In genomic region chr4:55398966-55399365, GRCh38 we compare ENCODE assay signal across 8 cellular contexts. TPM values are rescaled to one million over a fixed set of nuclear protein-coding genes. Genes with fewer than 3 reads are reported as not detected.
DNase-seq lines count a peak whose midpoint lies in the region; TF ChIP-seq lines count a peak whose summit lies in the region.

No MANE protein-coding gene starts in this region.

- H3K4me1 Mint-ChIP-seq in Caco-2 (ENCODE audit: low read depth, unreplicated experiment) (peaks cover 30% of the 10 kb centered on the region), osteocyte (ENCODE audit: unreplicated experiment) (peaks cover 49% of the 10 kb centered on the region)

- H3K36me3 ChIP-seq in Caco-2 (ENCODE audit: control insufficient read depth, insufficient read depth, low read length) = no peaks in the 10 kb centered on the region
- H3K36me3 ChIP-seq in H7 (replicated peaks; ENCODE audit: control insufficient read depth, insufficient read depth, low read length) = peaks cover 2% of the 10 kb centered on the region

- no peaks in the 10 kb centered on the region for H3K9me3 ChIP-seq in Caco-2

- H3K9me3 Mint-ChIP-seq in Caco-2 (ENCODE audit: unreplicated experiment) (no peaks in the 10 kb centered on the region), osteocyte (ENCODE audit: unreplicated experiment) (no peaks in the 10 kb centered on the region)

- DNase-seq in Caco-2 (no peak), NAMALWA (ENCODE audit: low spot score) (peak; percentile 15), dermis blood vessel endothelial cell (peak; percentile 39), osteocyte (ENCODE audit: extremely low spot score, unreplicated experiment) (no peak), cerebellar cortex (ENCODE audit: low spot score) (no peak), SIG-M5 (lab: John Stamatoyannopoulos, UW) (no peak), H7 (no peak)
- DNase-seq in activated effector memory CD4-positive, alpha-beta T cell treated with Interleukin-2 at 50 U/mL for 16 hours = no peak

- TF ChIP-seq CTCF in Caco-2 (IDR thresholded peaks at IDR 0.05; ENCODE audit: insufficient read depth in 1 of 2, low read depth in 1 of 2, low read length in 1 of 2, severe bottlenecking in 1 of 2, unreplicated experiment in 1 of 2) = no peak
- no peak for TF ChIP-seq CTCF in osteocyte (IDR thresholded peaks at IDR 0.05)

- intact Hi-C loops in Caco-2 (cut with micrococcal nuclease; ENCODE audit: unreplicated experiment) = no loop called here

- no TSS peak for BruUV-seq in Caco-2 (replicated peaks; lab: Mats Ljungman, UMichigan)

- no peaks in the 10 kb centered on the region for H3K27me3 ChIP-seq in Caco-2 (replicated peaks; ENCODE audit: control insufficient read depth, insufficient read depth, low read length)
- H3K27me3 ChIP-seq in H7 (ENCODE audit: control insufficient read depth, insufficient read depth, low read length) = no peaks in the 10 kb centered on the region

- H3K36me3 Mint-ChIP-seq in Caco-2 (ENCODE audit: insufficient read depth, unreplicated experiment) (peaks cover 64% of the 10 kb centered on the region), osteocyte (ENCODE audit: unreplicated experiment) (peaks cover 23% of the 10 kb centered on the region)

- CTCF ChIA-PET in Caco-2 (lab: Charles Lee) = no interaction called here

- H3K4me1 ChIP-seq in Caco-2 = peaks cover 15% of the 10 kb centered on the region; the same call in 1 of the 2 replicates

- peak overlapping the region; percentile 91 for H3K27ac Mint-ChIP-seq in Caco-2 (ENCODE audit: unreplicated experiment)
- peak overlapping the region; percentile 97 for H3K27ac Mint-ChIP-seq in osteocyte (ENCODE audit: unreplicated experiment)

- POLR2A ChIA-PET in Caco-2 (lab: Charles Lee) = interaction anchor here (0.6 kb wide), 1 partner anchor 38 kb away, joined by 8 read pairs; no protein-coding TSS in a partner anchor

- H3K4me3 Mint-ChIP-seq in Caco-2 (ENCODE audit: unreplicated experiment) (peak overlapping the region; percentile 91), osteocyte (ENCODE audit: unreplicated experiment) (peak overlapping the region; percentile 96)

- H3K27me3 Mint-ChIP-seq in Caco-2 (ENCODE audit: insufficient read depth, unreplicated experiment) = no peaks in the 10 kb centered on the region
- H3K27me3 Mint-ChIP-seq in osteocyte (ENCODE audit: unreplicated experiment) = no peaks in the 10 kb centered on the region

- no peak overlapping the region for H3K4me3 ChIP-seq in Caco-2 (ENCODE audit: low read depth, low read length)
- H3K4me3 ChIP-seq in H7 (ENCODE audit: insufficient read depth, low read depth, low read length) = no peak overlapping the region

RNA-seq across cellular contexts. Expression of gene TMEM165, which starts 3.2 kb away (rescaled TPM):
- 90.4 and 91.9 TPM in 2 replicates for total RNA-seq in Caco-2 (2022)
- total RNA-seq in dermis blood vessel endothelial cell = 129 and 169 TPM in 2 replicates
- total RNA-seq in osteocyte = 95.5 and 102 TPM in 2 replicates
- 84.0 and 88.0 TPM in 2 replicates for total RNA-seq in H7 (2014; rRNA removed; shearing (Covaris generic))

RNA-seq across cellular contexts. Expression of gene SRD5A3, which starts 52.9 kb away (rescaled TPM):
- 22.6 and 26.9 TPM in 2 replicates for total RNA-seq in Caco-2 (2022)
- 9.2 and 12.7 TPM in 2 replicates for total RNA-seq in dermis blood vessel endothelial cell
- total RNA-seq in osteocyte = 19.8 and 23.1 TPM in 2 replicates
- 31.9 and 33.9 TPM in 2 replicates for total RNA-seq in H7 (2014; rRNA removed; shearing (Covaris generic))

Comparison
In these comparisons a context has a peak if more than half of its experiments do, and no peak if none do; other contexts are left out.
1. DNase-seq: peak in NAMALWA (single experiment) and dermis blood vessel endothelial cell (single experiment); none in Caco-2 (0 of 2), osteocyte (single experiment), cerebellar cortex (single experiment), SIG-M5 (single experiment), H7 (single experiment) and activated effector memory CD4-positive, alpha-beta T cell treated with Interleukin-2 at 50 U/mL for 16 hours (single experiment).